17 cellular contexts compared by ENCODE assay signal in genomic region chr4:129240816-129241215, GRCh38.
DNase-seq lines count a peak whose midpoint lies in the region; ATAC-seq, FAIRE-seq and TF ChIP-seq lines count a peak whose summit lies in the region.
"Had no signal": no experiment of that assay in that cellular context is flagged by ENCODE, and none has a peak within 500 bp of the region (broad histone marks: within the 10 kb centered on the region; RNA-seq: fewer than 3 reads in every experiment).

No MANE protein-coding gene starts in this region.

- no peak overlapping the region for H3K27ac ChIP-seq in pancreas
- H3K27ac ChIP-seq: 22Rv1, heart left ventricle, neutrophil, tibial nerve had no signal

- peak; percentile 37 for DNase-seq in DMS53 (lab: John Stamatoyannopoulos, UW)
- DNase-seq in DMS53 treated with DMSO at 0.1 percent for 48 hours (lab: John Stamatoyannopoulos, UW; ENCODE audit: unreplicated experiment): no peak
- peak; percentile 79 for DNase-seq in NCI-H510A treated with DMSO at 0.1 percent for 48 hours (lab: John Stamatoyannopoulos, UW)
- DNase-seq in fibroblast of mammary gland (ENCODE audit: low read depth): peak; percentile 70
- peak in 4 of 6 donors; percentile 18 to 52 (median 27) for DNase-seq in pancreas
- DNase-seq: activated CD4-positive, alpha-beta T cell treated with anti-CD3 and anti-CD28 coated beads, Interleukin-2, amount 10 ng/mL, durations not matched to agents 7 days and 5 days; endodermal cell; heart left ventricle; left ventricle myocardium superior; NCI-H1930 had no signal

- no peak for FAIRE-seq in pancreas (lab: Jason Lieb, UNC)
- FAIRE-seq: bronchial epithelial cell had no signal

- intact Hi-C loops in pancreas (cut with DNase I): no loop called here

- peaks cover 0 to 3% (median 0%) of the 10 kb centered on the region in 4 donors for H3K9me3 ChIP-seq in pancreas
- H3K9me3 ChIP-seq: heart left ventricle, neutrophil, tibial nerve had no signal

- H3K4me3 ChIP-seq in fibroblast of mammary gland (ENCODE audit: control insufficient read depth, low read depth, low read length): no peak overlapping the region
- no peak overlapping the region for H3K4me3 ChIP-seq in pancreas
- H3K4me3 ChIP-seq: heart left ventricle, tibial nerve had no signal

- ATAC-seq in pancreas: peak in 3 of 4 donors; percentile 38 to 61 (median 45)
- ATAC-seq in HG03354 (IDR thresholded peaks at IDR 0.05; ENCODE audit: poor library complexity, severe bottlenecking, unreplicated experiment): no peak
- no peak for ATAC-seq in GM18502 (IDR thresholded peaks at IDR 0.05; ENCODE audit: poor library complexity, unreplicated experiment)
- no peak for ATAC-seq in GM21786 (IDR thresholded peaks at IDR 0.05; ENCODE audit: unreplicated experiment)
- ATAC-seq: left ventricle myocardium superior had no signal

- TF ChIP-seq CTCF in fibroblast of mammary gland (conservative IDR thresholded peaks at IDR 0.05; ENCODE audit: control insufficient read depth, insufficient read depth, low read depth, low read length) (no peak), pancreas (IDR thresholded peaks at IDR 0.05) (no peak)

- H3K36me3 ChIP-seq in pancreas: no peaks in the 10 kb centered on the region
- H3K36me3 ChIP-seq: heart left ventricle, neutrophil, tibial nerve had no signal

- H3K4me1 ChIP-seq in pancreas: no peaks in the 10 kb centered on the region

- H3K27me3 ChIP-seq in pancreas: no peaks in the 10 kb centered on the region
- H3K27me3 ChIP-seq: heart left ventricle, neutrophil, tibial nerve had no signal

- 0 to 6% methylated on average over 1 of the region's 1 CpG for WGBS in pancreas, 2 donors

Comparison
In these comparisons a context has a peak if more than half of its experiments do, and no peak if none do; other contexts are left out.
1. ATAC-seq: peak in pancreas (3 of 4); none in HG03354 (single experiment), GM18502 (single experiment) and GM21786 (single experiment).